Comparison of ENCODE assay signal across 15 cellular contexts in genomic region chr17:3817851-3818605, GRCh38. TPM values are rescaled to one million over a fixed set of nuclear protein-coding genes. Genes with fewer than 3 reads are reported as not detected.
DNase-seq lines count a peak whose midpoint lies in the region; ATAC-seq, FAIRE-seq and TF ChIP-seq lines count a peak whose summit lies in the region.
"Had no signal": no experiment of that assay in that cellular context is flagged by ENCODE, and none has a peak within 500 bp of the region (broad histone marks: within the 10 kb centered on the region; RNA-seq: fewer than 3 reads in every experiment).

No MANE protein-coding gene starts in this region.

- no peaks in the 10 kb centered on the region for H4K20me1 ChIP-seq in DOHH2 (ENCODE audit: control insufficient read depth, insufficient read depth, low read depth, low read length)

- 88% methylated on average over 12 of the region's 12 CpGs for WGBS in right lobe of liver (ENCODE audit: insufficient coverage, low coverage, low lambda C conversion rate, missing lambda C conversion rate)
- WGBS in esophagus squamous epithelium, 2 donors: 91 to 95% methylated on average over 12 of the region's 12 CpGs

- TF ChIP-seq CTCF in DOHH2 (IDR thresholded peaks at IDR 0.05; ENCODE audit: low read depth, low read length, poor library complexity, severe bottlenecking): no peak
- TF ChIP-seq CTCF in right lobe of liver (IDR thresholded peaks at IDR 0.05): no peak
- no peak for TF ChIP-seq CTCF in GM13977 (IDR thresholded peaks at IDR 0.05; ENCODE audit: extremely low read depth, insufficient read depth, missing control alignments)
- TF ChIP-seq CTCF in esophagus squamous epithelium (IDR thresholded peaks at IDR 0.05): no peak

- peaks cover 10% of the 10 kb centered on the region for H3K79me2 ChIP-seq in DOHH2 (ENCODE audit: control insufficient read depth, low read length)

- H3K27ac ChIP-seq in DOHH2 (ENCODE audit: low read depth, low read length) (peak overlapping the region; percentile 81), cingulate gyrus (ENCODE audit: low read depth, low read length) (peak overlapping the region; percentile 78), right lobe of liver (no peak overlapping the region), esophagus squamous epithelium (no peak overlapping the region)

- peak overlapping the region; percentile 32 for H3K27ac Mint-ChIP-seq in memory B cell

- H3K4me1 ChIP-seq in DOHH2 (ENCODE audit: control insufficient read depth, low read length) (peaks cover 53% of the 10 kb centered on the region), right lobe of liver (no peaks in the 10 kb centered on the region), esophagus squamous epithelium (no peaks in the 10 kb centered on the region)
- H3K4me1 ChIP-seq: BE2C had no signal

- FAIRE-seq in A204.1 (lab: Jason Lieb, UNC): peak; percentile 11

- ATAC-seq in memory B cell (ENCODE audit: low read depth) (no peak), right lobe of liver (no peak)

- H3K4me2 ChIP-seq in DOHH2 (ENCODE audit: low read length): peak overlapping the region; percentile 71

- H3K4me3 ChIP-seq in DOHH2 (ENCODE audit: low read length) (peak overlapping the region; percentile 55), right lobe of liver (no peak overlapping the region), esophagus squamous epithelium (no peak overlapping the region)

- H3K9me2 ChIP-seq in DOHH2 (replicated peaks; ENCODE audit: control insufficient read depth, low read length): no peaks in the 10 kb centered on the region

- in situ Hi-C loops in GM13977 (cut with MboI; ENCODE audit: low pct_unique_long_range_greater_than_20kb, low sequenced_read_pairs, unreplicated experiment): no loop called here

- no peak overlapping the region for H3K4me3 Mint-ChIP-seq in memory B cell
- H3K4me3 Mint-ChIP-seq: H9 had no signal

- H3K9me3 ChIP-seq in DOHH2 (ENCODE audit: control insufficient read depth, insufficient read depth, low read length) (no peaks in the 10 kb centered on the region), right lobe of liver (no peaks in the 10 kb centered on the region), esophagus squamous epithelium (no peaks in the 10 kb centered on the region)
- H3K9me3 ChIP-seq: BE2C had no signal

- no peaks in the 10 kb centered on the region for H3K27me3 ChIP-seq in DOHH2 (ENCODE audit: control insufficient read depth, low read length)
- H3K27me3 ChIP-seq in right lobe of liver: no peaks in the 10 kb centered on the region
- no peaks in the 10 kb centered on the region for H3K27me3 ChIP-seq in esophagus squamous epithelium
- H3K27me3 ChIP-seq: BE2C had no signal

- H3K9me3 Mint-ChIP-seq in memory B cell: no peaks in the 10 kb centered on the region
- H3K9me3 Mint-ChIP-seq: H9 had no signal

- DNase-seq in memory B cell (ENCODE audit: low spot score in 2 of 2): no peak
- DNase-seq in right lobe of liver: no peak
- no peak for DNase-seq in GM13977 (ENCODE audit: low spot score)
- DNase-seq in esophagus squamous epithelium (lab: John Stamatoyannopoulos, UW): no peak
- no peak for DNase-seq in activated CD4-positive, alpha-beta T cell treated with anti-CD3 and anti-CD28 coated beads, Interleukin-2, amount 50 U/mL, for 48 hours
- DNase-seq: BE2C, EL, H9, Karpas-422, MM.1S, NCI-H1105, NCI-H187 had no signal

- no peaks in the 10 kb centered on the region for H3K27me3 Mint-ChIP-seq in memory B cell

- intact Hi-C loops in right lobe of liver (cut with DNase I): no loop called here
- intact Hi-C loops in esophagus squamous epithelium (cut with DNase I): no loop called here

- peaks cover 16% of the 10 kb centered on the region for H3F3A ChIP-seq in DOHH2 (ENCODE audit: control insufficient read depth, insufficient read depth)

- peaks cover 11% of the 10 kb centered on the region for H3K4me1 Mint-ChIP-seq in memory B cell
- H3K4me1 Mint-ChIP-seq: H9 had no signal

- peaks cover 36% of the 10 kb centered on the region for H3K36me3 Mint-ChIP-seq in memory B cell

- H3K36me3 ChIP-seq in DOHH2 (ENCODE audit: control insufficient read depth, low read length): peaks cover 87% of the 10 kb centered on the region
- H3K36me3 ChIP-seq in right lobe of liver: peaks cover 0 to 80% (median 21%) of the 10 kb centered on the region in 4 donors
- peaks cover 11 to 100% (median 27%) of the 10 kb centered on the region in 3 donors for H3K36me3 ChIP-seq in esophagus squamous epithelium
- H3K36me3 ChIP-seq: BE2C had no signal

- TF ChIP-seq POLR2A in right lobe of liver (IDR thresholded peaks at IDR 0.05): no peak
- TF ChIP-seq POLR2A in esophagus squamous epithelium (IDR thresholded peaks at IDR 0.05): no peak

RNA-seq across cellular contexts. Expression of gene ITGAE, which starts 17.0 kb away (rescaled TPM):
- total RNA-seq in right lobe of liver: 1 to 10 TPM; 5.4 to 7.7 (median 5.8) TPM
- 10 to 100 TPM in 3 of 4 donors, 1 to 10 TPM in 1; 5.7 to 40.5 (median 26.9) TPM for total RNA-seq in esophagus squamous epithelium

RNA-seq across cellular contexts. Expression of gene NCBP3, which starts 28.0 kb away (rescaled TPM):
- total RNA-seq in right lobe of liver (10 to 100 TPM in 4 of 6 experiments, 1 to 10 TPM in 2; 8.6 to 15.1 (median 10.5) TPM), esophagus squamous epithelium (10 to 100 TPM; 12.1 to 26.1 (median 17.1) TPM)

Comparison
In these comparisons a context has a peak if more than half of its experiments do, and no peak if none do; other contexts are left out.
1. H3K27ac ChIP-seq: peak in DOHH2 (single experiment) and cingulate gyrus (single experiment); none in right lobe of liver (0 of 3) and esophagus squamous epithelium (0 of 4).